ENCODE assay signal across 10 cellular contexts in the genomic region with DNA sequence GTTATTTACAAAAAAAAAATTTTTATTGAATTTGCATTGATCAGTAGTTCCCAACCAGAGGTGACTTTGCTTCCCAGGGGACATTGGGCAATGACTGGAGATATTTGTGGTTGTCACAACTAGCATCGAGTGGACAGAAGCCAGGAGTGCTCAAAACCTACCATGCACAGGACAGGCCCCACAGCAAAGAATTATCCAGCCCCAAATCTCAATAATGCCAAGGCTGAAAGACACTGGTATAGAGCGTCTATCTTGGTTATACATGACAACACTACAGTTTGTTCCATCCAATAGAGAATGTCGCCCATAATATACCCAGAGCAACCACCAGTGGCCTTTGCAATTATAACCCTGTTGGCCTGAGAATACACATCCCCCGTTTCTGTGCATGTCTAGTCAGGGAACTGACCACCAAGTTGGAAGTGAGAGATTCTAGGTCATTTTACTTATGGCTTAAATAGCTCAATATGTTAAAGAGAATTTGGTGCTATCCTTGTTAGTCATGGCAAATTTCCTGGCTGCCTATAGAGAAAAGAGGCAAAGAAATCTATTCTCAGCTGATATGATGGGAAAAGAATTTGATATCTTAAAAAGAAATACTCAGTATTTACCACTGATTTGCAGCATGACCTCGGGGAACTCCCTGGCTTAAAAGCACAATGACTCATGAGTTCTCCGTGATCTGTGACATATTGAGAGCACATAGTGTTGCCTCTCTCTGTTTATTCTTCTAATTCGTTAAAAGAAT.
DNase-seq lines count a peak whose midpoint lies in the region; ATAC-seq and TF ChIP-seq lines count a peak whose summit lies in the region.
"Had no signal": no experiment of that assay in that cellular context is flagged by ENCODE, and none has a peak within 500 bp of the region (broad histone marks: within the 10 kb centered on the region; RNA-seq: fewer than 3 reads in every experiment).

No MANE protein-coding gene starts in this region.

- H3K27ac ChIP-seq in thyroid gland, result peak overlapping the region in 1 of 3 donors; percentile 22

- H3K27me3 Mint-ChIP-seq in WTC11 (ENCODE audit: low read depth), result no peaks in the 10 kb centered on the region

- H3K36me3 Mint-ChIP-seq in WTC11, result no peaks in the 10 kb centered on the region

- H3K4me1 ChIP-seq in thyroid gland, result peaks cover 4 to 23% of the 10 kb centered on the region in 2 donors

- H3K9me3 ChIP-seq in thyroid gland, result no peaks in the 10 kb centered on the region

- no peak overlapping the region for H3K27ac Mint-ChIP-seq in WTC11

- no peak for TF ChIP-seq POLR2A in thyroid gland (IDR thresholded peaks at IDR 0.05)

- ATAC-seq in Right ventricle myocardium superior (ENCODE audit: poor library complexity) (peak; percentile 64), WTC11 (no peak)
- ATAC-seq: left ventricle myocardium superior had no signal

- H3K9me3 Mint-ChIP-seq in WTC11, result peaks cover 5% of the 10 kb centered on the region

- POLR2A ChIA-PET in WTC11 (lab: Charles Lee), result no interaction called here

- H3K4me3 ChIP-seq in fibroblast of the aortic adventitia (ENCODE audit: low read depth, low read length) (no peak overlapping the region), thyroid gland (replicated peaks in 1 of 3) (no peak overlapping the region), H7 (ENCODE audit: insufficient read depth, low read depth, low read length) (no peak overlapping the region)

- intact Hi-C loops in Right ventricle myocardium superior (cut with DNase I) (no loop called here), cardiac septum (cut with DNase I) (no loop called here), thyroid gland (cut with DNase I) (no loop called here)

- 57 to 71% methylated on average over 7 of the region's 7 CpGs for WGBS in thyroid gland, 2 donors

- H3K36me3 ChIP-seq in thyroid gland (no peaks in the 10 kb centered on the region), H7 (replicated peaks; ENCODE audit: control insufficient read depth, insufficient read depth, low read length) (no peaks in the 10 kb centered on the region)

- H3K4me3 Mint-ChIP-seq in WTC11, result no peak overlapping the region

- H3K27me3 ChIP-seq in thyroid gland (no peaks in the 10 kb centered on the region), H7 (ENCODE audit: control insufficient read depth, insufficient read depth, low read length) (no peaks in the 10 kb centered on the region)

- CTCF ChIA-PET in WTC11 (lab: Charles Lee), result no interaction called here

- no peaks in the 10 kb centered on the region for H3K4me1 Mint-ChIP-seq in WTC11

- DNase-seq in Right ventricle myocardium superior (no peak), cardiac septum (ENCODE audit: low spot score) (no peak), NCI-H226 (peak; percentile 77), fibroblast of the aortic adventitia (ENCODE audit: low read depth) (peak; percentile 82), thyroid gland (peak; percentile 14 to 37), WTC11 (ENCODE audit: low spot score) (no peak), H7 (no peak), NCI-H69 (lab: John Stamatoyannopoulos, UW) (no peak)
- DNase-seq: left ventricle myocardium superior, MM.1S had no signal

- TF ChIP-seq CTCF in fibroblast of the aortic adventitia (IDR thresholded peaks at IDR 0.05; ENCODE audit: insufficient read depth, low read length) (no peak), thyroid gland (IDR thresholded peaks at IDR 0.05) (no peak), WTC11 (IDR thresholded peaks at IDR 0.05) (no peak)

TF ChIP-seq in WTC11, 78 proteins besides CTCF, POLR2A, EP300 and RAD21:
- TF ChIP-seq HMGXB4 (CRISPR knock-in tag; IDR thresholded peaks at IDR 0.05) (no peak), SOX15 (CRISPR knock-in tag; IDR thresholded peaks at IDR 0.05) (no peak), FOXK1 (CRISPR knock-in tag; IDR thresholded peaks at IDR 0.05) (no peak), ZBTB21 (CRISPR knock-in tag; IDR thresholded peaks at IDR 0.05; ENCODE audit: borderline replicate concordance) (no peak), ZNF138 (CRISPR knock-in tag; conservative IDR thresholded peaks at IDR 0.05) (no peak), PRRX2 (CRISPR knock-in tag; IDR thresholded peaks at IDR 0.05) (no peak), ATF1 (CRISPR knock-in tag; IDR thresholded peaks at IDR 0.05) (no peak), ZNF263 (CRISPR knock-in tag; IDR thresholded peaks at IDR 0.05; ENCODE audit: low read depth) (no peak), MLX (CRISPR knock-in tag; IDR thresholded peaks at IDR 0.05) (no peak), IRF2 (CRISPR knock-in tag; IDR thresholded peaks at IDR 0.05; ENCODE audit: borderline replicate concordance, low read depth) (no peak), NFE2L1 (CRISPR knock-in tag; IDR thresholded peaks at IDR 0.05) (no peak), FOXJ3 (CRISPR knock-in tag; IDR thresholded peaks at IDR 0.05; ENCODE audit: borderline replicate concordance) (no peak), JAZF1 (CRISPR knock-in tag; IDR thresholded peaks at IDR 0.05) (no peak), ARID4B (CRISPR knock-in tag; IDR thresholded peaks at IDR 0.05; ENCODE audit: borderline replicate concordance) (no peak)
- TF ChIP-seq, protein P1, sequence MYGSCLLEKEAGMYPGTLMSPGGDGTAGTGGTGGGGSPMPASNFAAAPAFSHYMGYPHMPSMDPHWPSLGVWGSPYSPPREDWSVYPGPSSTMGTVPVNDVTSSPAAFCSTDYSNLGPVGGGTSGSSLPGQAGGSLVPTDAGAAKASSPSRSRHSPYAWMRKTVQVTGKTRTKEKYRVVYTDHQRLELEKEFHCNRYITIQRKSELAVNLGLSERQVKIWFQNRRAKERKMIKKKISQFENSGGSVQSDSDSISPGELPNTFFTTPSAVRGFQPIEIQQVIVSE (CRISPR knock-in tag; IDR thresholded peaks at IDR 0.05; ENCODE audit: borderline replicate concordance), result no peak

Comparison
In these comparisons a context has a peak if more than half of its experiments do, and no peak if none do; other contexts are left out.
1. DNase-seq: peak in NCI-H226 (single experiment), fibroblast of the aortic adventitia (single experiment) and thyroid gland (2 of 2); none in Right ventricle myocardium superior (single experiment), cardiac septum (single experiment), WTC11 (single experiment), H7 (single experiment) and NCI-H69 (single experiment).